Comparison of ENCODE assay signal across 1 cellular context in the genomic region with DNA sequence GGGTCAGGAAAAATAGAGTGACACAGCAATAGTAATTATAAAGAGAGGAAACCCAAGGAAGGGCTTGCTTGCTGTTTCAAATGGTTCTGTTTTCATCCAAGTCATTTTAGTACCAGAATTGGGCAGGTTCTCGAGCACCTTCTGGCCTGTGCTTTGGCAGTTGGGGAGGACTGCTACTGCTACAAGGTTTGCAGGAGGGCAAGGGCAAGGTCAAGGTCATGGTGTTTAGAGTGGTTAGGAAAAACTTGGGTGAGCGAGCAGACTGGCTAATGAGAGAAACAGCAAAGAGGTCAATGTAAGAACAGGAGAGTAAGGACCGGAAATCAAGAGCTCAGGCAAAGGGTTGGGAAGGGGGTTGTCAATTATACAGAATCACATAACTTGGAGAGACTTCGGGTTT.
TF ChIP-seq lines count a peak whose summit lies in the region.

No MANE protein-coding gene starts in this region.

TF ChIP-seq in HepG2, 621 proteins besides CTCF, POLR2A, EP300 and RAD21 (continued from another document):
- TF ChIP-seq ARID2 (CRISPR knock-in tag; IDR thresholded peaks at IDR 0.05; ENCODE audit: borderline replicate concordance) (no peak), TBX3 (IDR thresholded peaks at IDR 0.05; ENCODE audit: borderline replicate concordance) (no peak)
- TF ChIP-seq, protein P1, sequence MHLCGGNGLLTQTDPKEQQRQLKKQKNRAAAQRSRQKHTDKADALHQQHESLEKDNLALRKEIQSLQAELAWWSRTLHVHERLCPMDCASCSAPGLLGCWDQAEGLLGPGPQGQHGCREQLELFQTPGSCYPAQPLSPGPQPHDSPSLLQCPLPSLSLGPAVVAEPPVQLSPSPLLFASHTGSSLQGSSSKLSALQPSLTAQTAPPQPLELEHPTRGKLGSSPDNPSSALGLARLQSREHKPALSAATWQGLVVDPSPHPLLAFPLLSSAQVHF (CRISPR knock-in tag; IDR thresholded peaks at IDR 0.05) = no peak
